In the genomic region with DNA sequence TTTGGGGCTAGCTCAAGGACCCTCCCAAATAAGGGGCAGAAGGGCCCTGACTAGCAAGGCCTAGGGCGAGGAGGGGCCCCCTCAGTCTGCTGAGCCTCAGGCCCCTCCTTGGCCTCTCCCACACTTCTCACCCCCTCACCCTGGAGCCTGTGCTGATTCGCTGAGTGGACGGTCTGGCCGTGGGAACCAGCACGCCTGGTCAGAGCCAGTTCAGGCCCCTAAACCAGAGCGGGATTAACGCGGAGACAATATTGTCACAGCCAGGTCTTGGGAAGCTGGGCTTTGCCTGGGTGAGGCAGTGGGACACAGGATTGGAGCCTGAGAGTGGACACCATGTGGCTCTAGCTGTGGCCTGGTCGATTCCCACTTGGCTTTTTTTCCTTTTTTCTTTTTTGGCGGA, we compare ENCODE assay signal across 31 cellular contexts. TPM values are rescaled to one million over a fixed set of nuclear protein-coding genes. Genes with fewer than 3 reads are reported as not detected.
"Had no signal": no experiment of that assay in that cellular context is flagged by ENCODE, and none has a peak within 500 bp of the region (broad histone marks: within the 10 kb centered on the region; RNA-seq: fewer than 3 reads in every experiment).

No MANE protein-coding gene starts in this region.

- H3K27me3 ChIP-seq: MG63, Peyer's patch had no signal

- H3K27ac Mint-ChIP-seq: activated CD4-positive, alpha-beta memory T cell treated with anti-CD3 and anti-CD28 coated beads for 36 hours; activated CD4-positive, alpha-beta T cell treated with anti-CD3 and anti-CD28 coated beads, Interleukin-2, amount 10 ng/mL, durations not matched to agents 7 days and 5 days; activated naive CD4-positive, alpha-beta T cell treated with anti-CD3 and anti-CD28 coated beads for 36 hours; activated naive CD8-positive, alpha-beta T cell; activated T-helper 17 cell treated with anti-CD3 and anti-CD28 coated beads, Interleukin-2, amount 50 U/mL, for 72 hours had no signal

- DNase-seq: activated CD4-positive, alpha-beta memory T cell treated with anti-CD3 and anti-CD28 coated beads for 36 hours; activated CD4-positive, alpha-beta T cell treated with anti-CD3 and anti-CD28 coated beads, Interleukin-2, amount 10 ng/mL, durations not matched to agents 7 days and 5 days; activated CD4-positive, CD25-positive, alpha-beta regulatory T cell; activated CD8-positive, alpha-beta memory T cell treated with anti-CD3 and anti-CD28 coated beads for 24 hours; activated gamma-delta T cell; activated naive CD4-positive, alpha-beta T cell treated with anti-CD3 and anti-CD28 coated beads for 36 hours; activated T-cell treated with anti-CD3 and anti-CD28 coated beads for 4 hours; activated T-cell treated with anti-CD3 and anti-CD28 coated beads, Interleukin-2, amount 50 U/mL, for 48 hours; amygdala; caudate nucleus; MG63; MV-4-11; NCI-H1092 treated with DMSO at 0.1 percent for 48 hours; NCI-H1417 treated with DMSO at 0.1 percent for 48 hours; NCI-H1694; NCI-H2029; NCI-H2107; NCI-H2171 treated with DMSO at 0.1 percent for 48 hours; NCI-H226; NCI-H526 treated with DMSO at 0.1 percent for 48 hours; NCI-H82; OCI-M1; Peyer's patch; SIG-M5; T-helper 17 cell; T-helper 9 cell had no signal

- H3K36me3 ChIP-seq: MG63, Peyer's patch had no signal

- H3K9me3 ChIP-seq: MG63, Peyer's patch had no signal

- H3K27ac ChIP-seq: Peyer's patch, VCaP had no signal

- ATAC-seq: activated T-helper 17 cell treated with anti-CD3 and anti-CD28 coated beads, Interleukin-2, amount 50 U/mL, for 72 hours; T-helper 17 cell had no signal

- H3K4me3 Mint-ChIP-seq: activated CD4-positive, alpha-beta memory T cell treated with anti-CD3 and anti-CD28 coated beads for 36 hours; activated CD4-positive, alpha-beta T cell treated with anti-CD3 and anti-CD28 coated beads, Interleukin-2, amount 10 ng/mL, durations not matched to agents 7 days and 5 days; activated naive CD4-positive, alpha-beta T cell treated with anti-CD3 and anti-CD28 coated beads for 36 hours; activated naive CD8-positive, alpha-beta T cell; activated T-helper 17 cell treated with anti-CD3 and anti-CD28 coated beads, Interleukin-2, amount 50 U/mL, for 72 hours; T-helper 17 cell had no signal

- H3K36me3 Mint-ChIP-seq: activated CD4-positive, alpha-beta memory T cell treated with anti-CD3 and anti-CD28 coated beads for 36 hours; activated naive CD8-positive, alpha-beta T cell had no signal

- H3K4me3 ChIP-seq: MG63, Peyer's patch had no signal

- H3K9me3 Mint-ChIP-seq: activated CD4-positive, alpha-beta memory T cell treated with anti-CD3 and anti-CD28 coated beads for 36 hours; activated CD4-positive, alpha-beta T cell treated with anti-CD3 and anti-CD28 coated beads, Interleukin-2, amount 10 ng/mL, durations not matched to agents 7 days and 5 days; activated naive CD4-positive, alpha-beta T cell treated with anti-CD3 and anti-CD28 coated beads for 36 hours; activated T-helper 17 cell treated with anti-CD3 and anti-CD28 coated beads, Interleukin-2, amount 50 U/mL, for 72 hours had no signal

RNA-seq across cellular contexts. Expression of gene FBLIM1, which starts 4.8 kb away (rescaled TPM):
- total RNA-seq: activated naive CD4-positive, alpha-beta T cell treated with anti-CD3 and anti-CD28 coated beads for 36 hours; activated T-helper 17 cell treated with anti-CD3 and anti-CD28 coated beads, Interleukin-2, amount 50 U/mL, for 72 hours had no signal

RNA-seq across cellular contexts. Expression of gene TMEM82, which starts 11.5 kb away (rescaled TPM):
- total RNA-seq: activated CD4-positive, alpha-beta memory T cell treated with anti-CD3 and anti-CD28 coated beads for 36 hours; activated CD4-positive, alpha-beta T cell treated with anti-CD3 and anti-CD28 coated beads, Interleukin-2, amount 10 ng/mL, durations not matched to agents 7 days and 5 days; activated naive CD4-positive, alpha-beta T cell treated with anti-CD3 and anti-CD28 coated beads for 36 hours; activated T-helper 17 cell treated with anti-CD3 and anti-CD28 coated beads, Interleukin-2, amount 50 U/mL, for 72 hours; cerebellum; NCI-H460; T-helper 17 cell had no signal
